In the genomic region with DNA sequence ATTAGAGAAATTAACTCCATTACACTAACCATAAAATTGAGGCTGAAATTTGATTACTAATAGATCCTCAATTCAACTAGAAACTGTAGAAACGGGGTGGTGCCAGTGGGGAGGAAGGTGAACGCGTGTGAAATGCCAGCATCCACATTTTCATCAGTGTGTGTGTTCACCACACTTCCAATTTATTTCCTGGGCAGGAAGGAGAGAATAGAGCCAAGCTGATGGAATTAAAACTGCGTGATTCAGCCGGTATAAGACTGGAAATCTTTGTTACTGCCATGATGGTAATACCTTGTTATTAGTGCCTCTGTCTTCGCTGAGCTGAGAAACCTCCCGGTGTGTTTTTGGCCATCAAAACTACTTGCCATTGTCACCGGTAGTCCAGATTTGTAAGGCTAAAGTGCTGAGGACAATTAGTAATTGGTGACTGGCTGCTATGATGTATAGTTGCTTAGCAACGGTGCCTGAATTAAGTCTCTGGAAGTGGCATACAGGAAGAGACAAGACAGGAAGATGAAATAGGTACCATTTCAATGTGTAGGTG, we compare ENCODE assay signal across 15 cellular contexts.
DNase-seq lines count a peak whose midpoint lies in the region; TF ChIP-seq lines count a peak whose summit lies in the region.
"Had no signal": no experiment of that assay in that cellular context is flagged by ENCODE, and none has a peak within 500 bp of the region (broad histone marks: within the 10 kb centered on the region; RNA-seq: fewer than 3 reads in every experiment).

No MANE protein-coding gene starts in this region.

- H3K27me3 ChIP-seq in neural progenitor cell, result no peaks in the 10 kb centered on the region
- H3K27me3 ChIP-seq: BLaER1 treated with 17β-estradiol and CSF1 and Interleukin-3, amounts not matched to agents 10 nM and 100 nM had no signal

- H3K27ac ChIP-seq in neural progenitor cell, result no peak overlapping the region
- H3K27ac ChIP-seq: BLaER1 treated with 17β-estradiol and CSF1 and Interleukin-3, amounts not matched to agents 10 nM and 100 nM had no signal

- H3K9me3 ChIP-seq in neural progenitor cell (ENCODE audit: low read depth), result no peaks in the 10 kb centered on the region
- H3K9me3 ChIP-seq: BLaER1 treated with 17β-estradiol and CSF1 and Interleukin-3, amounts not matched to agents 10 nM and 100 nM; SK-N-SH had no signal

- peak overlapping the region; percentile 33 for H3K4me2 ChIP-seq in neural progenitor cell
- H3K4me2 ChIP-seq: BLaER1 treated with 17β-estradiol and CSF1 and Interleukin-3, amounts not matched to agents 10 nM and 100 nM; SK-N-SH had no signal

- H3K36me3 ChIP-seq in neural progenitor cell, result no peaks in the 10 kb centered on the region

- no peak overlapping the region for H3K27ac Mint-ChIP-seq in neural progenitor cell
- H3K27ac Mint-ChIP-seq in activated naive CD4-positive, alpha-beta T cell treated with anti-CD3 and anti-CD28 coated beads, Interleukin-2, amount 10 ng/mL, durations not matched to agents 7 days and 5 days, result no peak overlapping the region
- H3K27ac Mint-ChIP-seq in activated naive CD8-positive, alpha-beta T cell treated with anti-CD3 and anti-CD28 coated beads for 36 hours, result no peak overlapping the region
- H3K27ac Mint-ChIP-seq: H9, IgD-negative memory B cell had no signal

- no peak overlapping the region for H3K4me3 ChIP-seq in neural progenitor cell
- H3K4me3 ChIP-seq: BLaER1 treated with 17β-estradiol and CSF1 and Interleukin-3, amounts not matched to agents 10 nM and 100 nM had no signal

- H3K9me3 Mint-ChIP-seq in neural progenitor cell, result no peaks in the 10 kb centered on the region
- no peaks in the 10 kb centered on the region for H3K9me3 Mint-ChIP-seq in activated naive CD4-positive, alpha-beta T cell treated with anti-CD3 and anti-CD28 coated beads, Interleukin-2, amount 10 ng/mL, durations not matched to agents 7 days and 5 days
- H3K9me3 Mint-ChIP-seq in activated naive CD8-positive, alpha-beta T cell treated with anti-CD3 and anti-CD28 coated beads for 36 hours, result no peaks in the 10 kb centered on the region
- H3K9me3 Mint-ChIP-seq: H9, IgD-negative memory B cell had no signal

- H3K79me2 ChIP-seq in neural progenitor cell (ENCODE audit: low read depth), result no peaks in the 10 kb centered on the region

- CTCF ChIA-PET in activated naive CD4-positive, alpha-beta T cell treated with anti-CD3 and anti-CD28 coated beads, Interleukin-2, amount 10 ng/mL, durations not matched to agents 7 days and 5 days (lab: Charles Lee), result no interaction called here

- H3K4me1 Mint-ChIP-seq in neural progenitor cell, result peaks cover 31% of the 10 kb centered on the region
- peaks cover 3% of the 10 kb centered on the region for H3K4me1 Mint-ChIP-seq in activated naive CD4-positive, alpha-beta T cell treated with anti-CD3 and anti-CD28 coated beads, Interleukin-2, amount 10 ng/mL, durations not matched to agents 7 days and 5 days
- peaks cover 4% of the 10 kb centered on the region for H3K4me1 Mint-ChIP-seq in activated naive CD8-positive, alpha-beta T cell treated with anti-CD3 and anti-CD28 coated beads for 36 hours
- H3K4me1 Mint-ChIP-seq: IgD-negative memory B cell had no signal

- no peak for TF ChIP-seq CTCF in neural progenitor cell (IDR thresholded peaks at IDR 0.05)

- peak; percentile 2 for DNase-seq in NCI-H2107 treated with DMSO at 0.1 percent for 48 hours (lab: John Stamatoyannopoulos, UW; ENCODE audit: unreplicated experiment)
- no peak for DNase-seq in NCI-H2107 (lab: John Stamatoyannopoulos, UW)
- peak; percentile 32 to 66 for DNase-seq in NCI-H1930 (lab: John Stamatoyannopoulos, UW)
- peak; percentile 85 for DNase-seq in NCI-H748 treated with DMSO at 0.1 percent for 48 hours (lab: John Stamatoyannopoulos, UW)
- DNase-seq in neural progenitor cell (ENCODE audit: low spot score), result peak; percentile 58
- no peak for DNase-seq in activated naive CD4-positive, alpha-beta T cell treated with anti-CD3 and anti-CD28 coated beads, Interleukin-2, amount 10 ng/mL, durations not matched to agents 7 days and 5 days
- no peak for DNase-seq in activated naive CD8-positive, alpha-beta T cell treated with anti-CD3 and anti-CD28 coated beads for 36 hours
- no peak for DNase-seq in globus pallidus (ENCODE audit: low spot score)
- DNase-seq: H9, NCI-H2171 treated with DMSO at 0.1 percent for 48 hours, NCI-H526 treated with DMSO at 0.1 percent for 48 hours, SK-N-SH, T-helper 1 cell had no signal

- H3K27me3 Mint-ChIP-seq in neural progenitor cell (ENCODE audit: insufficient read depth, low read depth), result no peaks in the 10 kb centered on the region
- no peaks in the 10 kb centered on the region for H3K27me3 Mint-ChIP-seq in activated naive CD4-positive, alpha-beta T cell treated with anti-CD3 and anti-CD28 coated beads, Interleukin-2, amount 10 ng/mL, durations not matched to agents 7 days and 5 days
- no peaks in the 10 kb centered on the region for H3K27me3 Mint-ChIP-seq in activated naive CD8-positive, alpha-beta T cell treated with anti-CD3 and anti-CD28 coated beads for 36 hours
- H3K27me3 Mint-ChIP-seq: IgD-negative memory B cell had no signal

- H3K4me3 Mint-ChIP-seq in neural progenitor cell, result no peak overlapping the region
- H3K4me3 Mint-ChIP-seq in activated naive CD4-positive, alpha-beta T cell treated with anti-CD3 and anti-CD28 coated beads, Interleukin-2, amount 10 ng/mL, durations not matched to agents 7 days and 5 days, result no peak overlapping the region
- H3K4me3 Mint-ChIP-seq in activated naive CD8-positive, alpha-beta T cell treated with anti-CD3 and anti-CD28 coated beads for 36 hours, result no peak overlapping the region
- H3K4me3 Mint-ChIP-seq: H9, IgD-negative memory B cell had no signal

- no peaks in the 10 kb centered on the region for H4K20me1 ChIP-seq in neural progenitor cell (ENCODE audit: low read depth)
- H4K20me1 ChIP-seq: BLaER1 treated with 17β-estradiol and CSF1 and Interleukin-3, amounts not matched to agents 10 nM and 100 nM had no signal

- no peak overlapping the region for H3K9ac ChIP-seq in neural progenitor cell
- H3K9ac ChIP-seq: BLaER1 treated with 17β-estradiol and CSF1 and Interleukin-3, amounts not matched to agents 10 nM and 100 nM; SK-N-SH had no signal

- H2AFZ ChIP-seq in neural progenitor cell (replicated peaks), result no peak overlapping the region

- H3F3A ChIP-seq in neural progenitor cell (ENCODE audit: low read depth), result peaks cover 18% of the 10 kb centered on the region

- H3K4me1 ChIP-seq in neural progenitor cell, result peaks cover 47% of the 10 kb centered on the region
- H3K4me1 ChIP-seq: BLaER1 treated with 17β-estradiol and CSF1 and Interleukin-3, amounts not matched to agents 10 nM and 100 nM had no signal

- peaks cover 6% of the 10 kb centered on the region for H3K36me3 Mint-ChIP-seq in neural progenitor cell
- H3K36me3 Mint-ChIP-seq in activated naive CD4-positive, alpha-beta T cell treated with anti-CD3 and anti-CD28 coated beads, Interleukin-2, amount 10 ng/mL, durations not matched to agents 7 days and 5 days, result peaks cover 1% of the 10 kb centered on the region
- H3K36me3 Mint-ChIP-seq in activated naive CD8-positive, alpha-beta T cell treated with anti-CD3 and anti-CD28 coated beads for 36 hours, result peaks cover 16% of the 10 kb centered on the region

Comparison
In these comparisons a context has a peak if more than half of its experiments do, and no peak if none do; other contexts are left out.
1. DNase-seq: peak in NCI-H2107 treated with DMSO at 0.1 percent for 48 hours (single experiment), NCI-H1930 (2 of 2), NCI-H748 treated with DMSO at 0.1 percent for 48 hours (single experiment) and neural progenitor cell (single experiment); none in NCI-H2107 (single experiment), activated naive CD4-positive, alpha-beta T cell treated with anti-CD3 and anti-CD28 coated beads, Interleukin-2, amount 10 ng/mL, durations not matched to agents 7 days and 5 days (single experiment), activated naive CD8-positive, alpha-beta T cell treated with anti-CD3 and anti-CD28 coated beads for 36 hours (single experiment) and globus pallidus (single experiment).